14 cellular contexts compared by ENCODE assay signal in genomic region chr12:108828774-108829173, GRCh38. TPM values are rescaled to one million over a fixed set of nuclear protein-coding genes. Genes with fewer than 3 reads are reported as not detected.
A peak's percentile ranks its signal among the peaks of the same experiment; 100 is the strongest.
DNase-seq lines count a peak whose midpoint lies in the region; ATAC-seq and TF ChIP-seq lines count a peak whose summit lies in the region.
"Had no signal": no experiment of that assay in that cellular context is flagged by ENCODE, and none has a peak within 500 bp of the region (broad histone marks: within the 10 kb centered on the region; RNA-seq: fewer than 3 reads in every experiment).

No MANE protein-coding gene starts in this region.

- ATAC-seq in HG03039 (IDR thresholded peaks at IDR 0.05; ENCODE audit: unreplicated experiment): no peak
- ATAC-seq: stimulated activated naive B cell treated with anti-CD40 and anti-IgM and Interleukin-4, amounts not matched to agents 10 μg/mL and 1 μg/mL and 100 μg/mL, for 72 hours had no signal

- peaks cover 93% of the 10 kb centered on the region for H3K4me1 Mint-ChIP-seq in osteocyte (ENCODE audit: unreplicated experiment)
- H3K4me1 Mint-ChIP-seq in activated CD4-positive, alpha-beta memory T cell treated with anti-CD3 and anti-CD28 coated beads for 36 hours (ENCODE audit: low read depth): peaks cover 40% of the 10 kb centered on the region

- H3K9me3 Mint-ChIP-seq in osteocyte (ENCODE audit: unreplicated experiment): no peaks in the 10 kb centered on the region
- no peaks in the 10 kb centered on the region for H3K9me3 Mint-ChIP-seq in activated CD4-positive, alpha-beta memory T cell treated with anti-CD3 and anti-CD28 coated beads for 36 hours
- H3K9me3 Mint-ChIP-seq: activated CD4-positive, alpha-beta T cell treated with anti-CD3 and anti-CD28 coated beads, Interleukin-2, amount 10 ng/mL, durations not matched to agents 24 days and 14 days; CD4-positive, CD25-positive, alpha-beta regulatory T cell; stimulated activated naive B cell treated with anti-CD40 and anti-IgM and Interleukin-4, amounts not matched to agents 10 μg/mL and 1 μg/mL and 100 μg/mL, for 72 hours had no signal

- no peaks in the 10 kb centered on the region for H3K27me3 Mint-ChIP-seq in osteocyte (ENCODE audit: unreplicated experiment)
- no peaks in the 10 kb centered on the region for H3K27me3 Mint-ChIP-seq in activated CD4-positive, alpha-beta memory T cell treated with anti-CD3 and anti-CD28 coated beads for 36 hours
- H3K27me3 Mint-ChIP-seq: activated CD4-positive, alpha-beta T cell treated with anti-CD3 and anti-CD28 coated beads, Interleukin-2, amount 10 ng/mL, durations not matched to agents 24 days and 14 days; CD4-positive, CD25-positive, alpha-beta regulatory T cell; stimulated activated naive B cell treated with anti-CD40 and anti-IgM and Interleukin-4, amounts not matched to agents 10 μg/mL and 1 μg/mL and 100 μg/mL, for 72 hours had no signal

- intact Hi-C loops in activated CD4-positive, alpha-beta memory T cell treated with anti-CD3 and anti-CD28 coated beads for 36 hours (cut with micrococcal nuclease): no loop called here

- POLR2A ChIA-PET in activated CD4-positive, alpha-beta memory T cell treated with anti-CD3 and anti-CD28 coated beads for 36 hours (lab: Charles Lee): no interaction called here

- H3K4me3 Mint-ChIP-seq in osteocyte (ENCODE audit: unreplicated experiment): no peak overlapping the region
- H3K4me3 Mint-ChIP-seq in activated CD4-positive, alpha-beta memory T cell treated with anti-CD3 and anti-CD28 coated beads for 36 hours: no peak overlapping the region
- H3K4me3 Mint-ChIP-seq: activated CD4-positive, alpha-beta T cell treated with anti-CD3 and anti-CD28 coated beads, Interleukin-2, amount 10 ng/mL, durations not matched to agents 24 days and 14 days; CD4-positive, CD25-positive, alpha-beta regulatory T cell; stimulated activated naive B cell treated with anti-CD40 and anti-IgM and Interleukin-4, amounts not matched to agents 10 μg/mL and 1 μg/mL and 100 μg/mL, for 72 hours had no signal

- CTCF ChIA-PET in activated CD4-positive, alpha-beta memory T cell treated with anti-CD3 and anti-CD28 coated beads for 36 hours (lab: Charles Lee): no interaction called here

- H3K4me3 ChIP-seq in AG09309 (ENCODE audit: control insufficient read depth, low read depth, low read length): no peak overlapping the region
- H3K4me3 ChIP-seq: adrenal gland had no signal

- peak overlapping the region; percentile 99 for H3K27ac ChIP-seq in epithelial cell of prostate

- DNase-seq in AG09309 (ENCODE audit: low read depth) (peak; percentile 84), RPMI7951 (ENCODE audit: low read depth) (peak; percentile 98), epithelial cell of prostate (ENCODE audit: low read depth, low spot score) (no peak), osteocyte (ENCODE audit: extremely low spot score, unreplicated experiment) (no peak), NCI-H2107 treated with DMSO at 0.1 percent for 48 hours (lab: John Stamatoyannopoulos, UW; ENCODE audit: unreplicated experiment) (no peak), AG08395 (ENCODE audit: low spot score) (no peak)
- DNase-seq in activated CD4-positive, alpha-beta memory T cell treated with anti-CD3 and anti-CD28 coated beads for 36 hours: no peak
- DNase-seq: activated CD4-positive, alpha-beta T cell treated with anti-CD3 and anti-CD28 coated beads, Interleukin-2, amount 10 ng/mL, durations not matched to agents 24 days and 14 days; adrenal gland; CD4-positive, CD25-positive, alpha-beta regulatory T cell; NCI-H1105 treated with DMSO at 0.1 percent for 48 hours; retina; stimulated activated naive B cell treated with anti-CD40 and anti-IgM and Interleukin-4, amounts not matched to agents 10 μg/mL and 1 μg/mL and 100 μg/mL, for 72 hours had no signal

- peaks cover 20% of the 10 kb centered on the region for H3K36me3 Mint-ChIP-seq in osteocyte (ENCODE audit: unreplicated experiment)
- peaks cover 26% of the 10 kb centered on the region for H3K36me3 Mint-ChIP-seq in activated CD4-positive, alpha-beta memory T cell treated with anti-CD3 and anti-CD28 coated beads for 36 hours

- no peak for TF ChIP-seq CTCF in AG09309 (IDR thresholded peaks at IDR 0.05; ENCODE audit: control insufficient read depth, insufficient read depth, low read depth, low read length, missing control alignments)
- no peak for TF ChIP-seq CTCF in osteocyte (IDR thresholded peaks at IDR 0.05)

- peak overlapping the region; percentile 99 for H3K27ac Mint-ChIP-seq in osteocyte (ENCODE audit: unreplicated experiment)
- no peak overlapping the region for H3K27ac Mint-ChIP-seq in activated CD4-positive, alpha-beta memory T cell treated with anti-CD3 and anti-CD28 coated beads for 36 hours
- H3K27ac Mint-ChIP-seq: activated CD4-positive, alpha-beta T cell treated with anti-CD3 and anti-CD28 coated beads, Interleukin-2, amount 10 ng/mL, durations not matched to agents 24 days and 14 days; CD4-positive, CD25-positive, alpha-beta regulatory T cell; stimulated activated naive B cell treated with anti-CD40 and anti-IgM and Interleukin-4, amounts not matched to agents 10 μg/mL and 1 μg/mL and 100 μg/mL, for 72 hours had no signal

RNA-seq across cellular contexts. Expression of gene SSH1, which starts 28.6 kb away (rescaled TPM):
- 21.1 and 23.7 TPM in 2 replicates for total RNA-seq in RPMI7951 (2014; rRNA removed; shearing (Covaris generic))
- 96.9 and 109 TPM in 2 replicates for total RNA-seq in osteocyte
- 10 to 100 TPM; 27.4 to 30.2 TPM for total RNA-seq in activated CD4-positive, alpha-beta memory T cell treated with anti-CD3 and anti-CD28 coated beads for 36 hours

RNA-seq across cellular contexts. Expression of gene DAO, which starts 51.1 kb away (rescaled TPM):
- total RNA-seq in RPMI7951 (2014; rRNA removed; shearing (Covaris generic)): not detected in 2 replicates
- not detected in 2 replicates for total RNA-seq in osteocyte
- not detected for total RNA-seq in activated CD4-positive, alpha-beta memory T cell treated with anti-CD3 and anti-CD28 coated beads for 36 hours
- total RNA-seq: activated CD4-positive, alpha-beta T cell treated with anti-CD3 and anti-CD28 coated beads, Interleukin-2, amount 10 ng/mL, durations not matched to agents 24 days and 14 days; adrenal gland; CD4-positive, CD25-positive, alpha-beta regulatory T cell had no signal

Comparison
In these comparisons a context has a peak if more than half of its experiments do, and no peak if none do; other contexts are left out.
1. DNase-seq: peak in AG09309 (single experiment) and RPMI7951 (single experiment); none in epithelial cell of prostate (single experiment), osteocyte (single experiment), NCI-H2107 treated with DMSO at 0.1 percent for 48 hours (single experiment), AG08395 (single experiment) and activated CD4-positive, alpha-beta memory T cell treated with anti-CD3 and anti-CD28 coated beads for 36 hours (single experiment).